ENCODE assay signal across 8 cellular contexts in genomic region chr2:111897924-111898702, GRCh38. TPM values are rescaled to one million over a fixed set of nuclear protein-coding genes. Genes with fewer than 3 reads are reported as not detected.
DNase-seq lines count a peak whose midpoint lies in the region; ATAC-seq and TF ChIP-seq lines count a peak whose summit lies in the region.

Gene MERTK (plus strand): TSS chr2:111898607. CDS start chr2:111898736, 129 bp downstream.

- no peaks in the 10 kb centered on the region for H3K27me3 ChIP-seq in kidney epithelial cell (ENCODE audit: control insufficient read depth, insufficient read depth, low read length)

- H3K36me3 ChIP-seq in kidney epithelial cell (ENCODE audit: control insufficient read depth, insufficient read depth, low read length): no peaks in the 10 kb centered on the region

- TF ChIP-seq CTCF in WI38 (IDR thresholded peaks at IDR 0.05; ENCODE audit: low read depth, low read length) (peak; percentile 35), kidney epithelial cell (IDR thresholded peaks at IDR 0.05; ENCODE audit: insufficient read depth, low read length, poor library complexity, severe bottlenecking) (peak; percentile 59)

- DNase-seq in DMS53 (lab: John Stamatoyannopoulos, UW) (peak; percentile 95), H4 (ENCODE audit: low spot score) (peak; percentile 39), NCI-H2171 (lab: John Stamatoyannopoulos, UW) (peak; percentile 65), cerebellum (ENCODE audit: low spot score) (peak; percentile 50), kidney epithelial cell (ENCODE audit: low read depth) (no peak)
- DNase-seq in stimulated activated CD4-positive, alpha-beta T cell treated with anti-CD3 and anti-CD28 coated beads, Interleukin-12 subunit alpha, Interleukin-12 subunit beta, amount 100 ng/mL, for 48 hours (ENCODE audit: low read depth in 2 of 3, low spot score in 1 of 3): peak; percentile 27 to 71 (median 47)

- no peak for ATAC-seq in HG03442 (IDR thresholded peaks at IDR 0.05; ENCODE audit: unreplicated experiment)

- H3K4me3 ChIP-seq in WI38 (ENCODE audit: low read depth, low read length) (peak within 1 kb of the TSS; percentile 54), kidney epithelial cell (ENCODE audit: low read depth, low read length) (peak within 1 kb of the TSS; percentile 60)

RNA-seq across cellular contexts. Expression of gene MERTK, which starts in this region (rescaled TPM):
- total RNA-seq in H4 (2014; rRNA removed; shearing (Covaris generic)): 0.25 and 0.62 TPM in 2 replicates
- total RNA-seq in cerebellum (6.4 TPM), kidney epithelial cell (2.7 and 4.1 TPM in 2 replicates)

Comparison
In these comparisons a context has a peak if more than half of its experiments do, and no peak if none do; other contexts are left out.
1. Peak in DNase-seq in H4; RNA of the gene not detected or under 1 TPM.